17 cellular contexts compared by ENCODE assay signal in the genomic region with DNA sequence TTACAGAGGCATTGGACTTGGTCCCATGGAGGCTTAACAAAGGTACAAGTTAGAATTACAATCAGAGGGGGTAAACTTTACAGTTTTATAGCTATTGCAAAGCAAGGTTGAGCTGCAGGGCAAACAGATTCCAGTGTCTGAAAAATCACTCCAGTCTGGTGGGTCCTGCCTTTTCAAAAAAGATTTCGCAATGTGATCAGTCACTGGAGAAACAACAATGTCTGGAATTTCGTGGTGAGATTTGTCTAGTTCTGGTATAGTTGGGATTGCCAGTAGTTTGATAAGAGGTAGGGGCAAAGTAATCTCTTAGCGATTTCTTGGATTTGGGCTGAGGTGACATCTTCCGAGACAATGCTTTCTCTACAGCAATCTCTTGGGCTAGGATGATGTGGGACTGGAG.
"Had no signal": no experiment of that assay in that cellular context is flagged by ENCODE, and none has a peak within 500 bp of the region (broad histone marks: within the 10 kb centered on the region; RNA-seq: fewer than 3 reads in every experiment).

No MANE protein-coding gene starts in this region.

- DNase-seq: activated CD4-positive, alpha-beta memory T cell treated with anti-CD3 and anti-CD28 coated beads, Interleukin-2, amount 10 ng/mL, durations not matched to agents 7 days and 5 days; activated CD4-positive, alpha-beta T cell treated with anti-CD3 and anti-CD28 coated beads for 36 hours; activated effector memory CD4-positive, alpha-beta T cell treated with anti-CD3 and anti-CD28 coated beads, Interleukin-2, amount 50 U/mL, for 16 hours; activated T-cell treated with anti-CD3 and anti-CD28 coated beads, Interleukin-2, amount 50 U/mL, for 48 hours; adrenal gland; erythroblast; gastrocnemius medialis; left lung; mucosa of descending colon; naive thymus-derived CD8-positive, alpha-beta T cell; retina; stimulated activated CD4-positive, alpha-beta T cell treated with anti-CD3 and anti-CD28 coated beads, Interleukin-15, amount 100 ng/mL, for 24 hours; stimulated activated CD4-positive, alpha-beta T cell treated with anti-CD3 and anti-CD28 coated beads, Interleukin-4, amount 100 ng/mL, for 1 hour; stimulated activated naive CD4-positive, alpha-beta T cell treated with Interleukin-2 at 50 U/mL for 16 hours; substantia nigra had no signal

- H3K4me3 ChIP-seq: adrenal gland, gastrocnemius medialis, left lung, mucosa of descending colon, skin epidermis, tibial nerve had no signal
